Comparison of ENCODE assay signal across 8 cellular contexts in genomic region chr18:79399275-79400081, GRCh38. TPM values are rescaled to one million over a fixed set of nuclear protein-coding genes. Genes with fewer than 3 reads are reported as not detected.
DNase-seq lines count a peak whose midpoint lies in the region; ATAC-seq, FAIRE-seq and TF ChIP-seq lines count a peak whose summit lies in the region.

No MANE protein-coding gene starts in this region.

- H3K9ac ChIP-seq in SU-DHL-6 (ENCODE audit: low read length): peak overlapping the region; percentile 58

- peak overlapping the region; percentile 68 for H3K4me2 ChIP-seq in SU-DHL-6 (ENCODE audit: low read depth, low read length, poor library complexity, severe bottlenecking)

- H3K9me2 ChIP-seq in SU-DHL-6 (replicated peaks; ENCODE audit: insufficient read depth, low read length): no peaks in the 10 kb centered on the region

- ATAC-seq in esophagus mucosa (peak; percentile 4), pancreas (peak in 2 of 4 donors; percentile 1 to 12)

- H2AFZ ChIP-seq in SU-DHL-6 (ENCODE audit: low read depth, low read length, severe bottlenecking): peak overlapping the region; percentile 67

- WGBS in pancreas, 2 donors: 18 to 26% methylated on average over 63 to 79 of the region's 79 CpGs

- H3K36me3 ChIP-seq in SU-DHL-6 (ENCODE audit: low read length) (no peaks in the 10 kb centered on the region), pancreas (no peaks in the 10 kb centered on the region)

- DNase-seq in pancreas (peak in 3 of 6 donors; percentile 42 to 78 (median 69)), superior temporal gyrus (ENCODE audit: extremely low spot score) (no peak), hippocampal formation (lab: John Stamatoyannopoulos, UW) (no peak), caudate nucleus (lab: John Stamatoyannopoulos, UW) (no peak)
- DNase-seq in activated CD4-positive, CD25-positive, alpha-beta regulatory T cell (lab: John Stamatoyannopoulos, UW): no peak

- H3F3A ChIP-seq in SU-DHL-6 (ENCODE audit: insufficient read depth): peaks cover 8% of the 10 kb centered on the region; the same call in 1 of the 2 replicates

- intact Hi-C loops in pancreas (cut with DNase I): no loop called here

- no peaks in the 10 kb centered on the region for H3K27me3 ChIP-seq in SU-DHL-6 (ENCODE audit: low read length)
- no peaks in the 10 kb centered on the region for H3K27me3 ChIP-seq in pancreas

- no peak for FAIRE-seq in pancreas (lab: Jason Lieb, UNC)

- H3K4me3 ChIP-seq in SU-DHL-6 (ENCODE audit: insufficient read depth, low read length, poor library complexity, severe bottlenecking) (peak overlapping the region; percentile 58), pancreas (peak overlapping the region; percentile 75 to 86 (median 80))

- TF ChIP-seq CTCF in SU-DHL-6 (IDR thresholded peaks at IDR 0.05; ENCODE audit: insufficient read depth, low read length, poor library complexity, severe bottlenecking) (no peak), pancreas (IDR thresholded peaks at IDR 0.05) (no peak)

- H4K20me1 ChIP-seq in SU-DHL-6 (ENCODE audit: low read depth, low read length): no peaks in the 10 kb centered on the region

- H3K27ac ChIP-seq in SU-DHL-6 (ENCODE audit: low read depth, low read length): peak overlapping the region; percentile 59
- peak overlapping the region in 1 of 4 donors; percentile 5 for H3K27ac ChIP-seq in pancreas
- no peak overlapping the region for H3K27ac ChIP-seq in caudate nucleus (ENCODE audit: low read depth, low read length)

- H3K79me2 ChIP-seq in SU-DHL-6 (ENCODE audit: insufficient read depth, low read length): peaks cover 4% of the 10 kb centered on the region; the same call in 1 of the 2 replicates

- peak; percentile 19 for TF ChIP-seq POLR2A in GM19099 (IDR thresholded peaks at IDR 0.05; ENCODE audit: extremely low read depth, insufficient read length, low read depth)

- no peaks in the 10 kb centered on the region for H3K9me3 ChIP-seq in SU-DHL-6 (ENCODE audit: insufficient read depth, low read length)
- H3K9me3 ChIP-seq in pancreas: no peaks in the 10 kb centered on the region

- H3K4me1 ChIP-seq in pancreas: peaks cover 3 to 7% (median 7%) of the 10 kb centered on the region in 3 donors

RNA-seq across cellular contexts. Expression of gene NFATC1, which starts 3.7 kb away (rescaled TPM):
- 1.8 TPM for total RNA-seq in esophagus mucosa
- 1 to 10 TPM; 3.4 to 7.9 (median 4.5) TPM for total RNA-seq in pancreas
- 1 to 10 TPM; 4.3 to 4.5 TPM for polyA plus RNA-seq in pancreas
